In the genomic region with DNA sequence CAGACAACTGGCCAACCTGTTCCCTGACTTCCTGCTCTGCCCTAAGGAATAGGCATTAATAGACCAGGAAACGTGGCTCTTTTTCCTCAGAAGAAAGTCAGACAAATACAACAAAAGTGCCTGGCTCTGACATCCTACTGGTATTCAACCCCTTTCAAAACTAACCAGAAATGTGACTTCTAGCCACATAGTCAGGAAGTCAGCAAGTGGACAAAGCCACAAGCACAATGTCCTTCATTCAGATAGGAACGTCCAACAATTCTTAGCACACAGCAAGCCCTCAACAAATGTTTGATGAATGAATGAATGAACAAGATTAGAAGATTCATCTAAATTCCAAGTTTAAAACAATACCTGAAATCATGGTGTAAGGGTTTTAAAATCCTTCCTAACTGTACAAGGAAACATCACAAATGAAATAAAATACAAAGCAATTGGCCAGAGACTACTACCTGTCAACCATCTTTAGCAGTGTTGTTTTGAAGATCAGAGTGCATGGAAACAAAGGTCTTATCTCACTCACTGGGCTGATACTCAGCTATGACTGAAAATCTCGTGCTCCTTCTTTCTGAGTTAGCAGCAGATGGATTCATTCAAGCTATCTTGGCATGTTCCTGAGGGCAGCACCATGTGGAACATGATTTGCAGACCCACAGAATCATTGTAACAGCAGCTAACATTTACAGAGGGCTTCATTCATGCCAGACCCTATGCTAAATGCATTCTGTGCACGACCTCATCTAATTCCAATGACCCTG, we compare ENCODE assay signal across 23 cellular contexts. TPM values are rescaled to one million over a fixed set of nuclear protein-coding genes. Genes with fewer than 3 reads are reported as not detected.
A peak's percentile ranks its signal among the peaks of the same experiment; 100 is the strongest.
DNase-seq lines count a peak whose midpoint lies in the region; ATAC-seq and TF ChIP-seq lines count a peak whose summit lies in the region.
"Had no signal": no experiment of that assay in that cellular context is flagged by ENCODE, and none has a peak within 500 bp of the region (broad histone marks: within the 10 kb centered on the region; RNA-seq: fewer than 3 reads in every experiment).

No MANE protein-coding gene starts in this region.

- H3K9me3 ChIP-seq in GM23248 (ENCODE audit: low read depth) (no peaks in the 10 kb centered on the region), heart left ventricle (no peaks in the 10 kb centered on the region), skeletal muscle tissue (ENCODE audit: control insufficient read depth in 3 of 3, low read length in 3 of 3) (no peaks in the 10 kb centered on the region), testis (no peaks in the 10 kb centered on the region), tibial nerve (no peaks in the 10 kb centered on the region)
- H3K9me3 ChIP-seq: colonic mucosa, MG63, SK-N-SH had no signal

- no peak for TF ChIP-seq POLR2A in heart left ventricle (IDR thresholded peaks at IDR 0.05)
- no peak for TF ChIP-seq POLR2A in testis (IDR thresholded peaks at IDR 0.05)
- no peak for TF ChIP-seq POLR2A in tibial nerve (IDR thresholded peaks at IDR 0.05)

- 0 out of 2 replicates have a peak, but pooled peaks cover 4% of the 10 kb centered on the region for H4K20me1 ChIP-seq in GM23248 (ENCODE audit: insufficient read depth)

- ATAC-seq in heart left ventricle, result peak; percentile 12 to 41 (median 30)
- ATAC-seq: K562; stimulated activated naive CD8-positive, alpha-beta T cell treated with anti-CD3 and anti-CD28 coated beads, Interleukin-15, amount 100 ng/mL, for 72 hours had no signal

- H2AFZ ChIP-seq in GM23248, result no peak overlapping the region

- no peak for TF ChIP-seq EP300 in tibial nerve (IDR thresholded peaks at IDR 0.05)

- DNase-seq in GM23248, result no peak
- peak; percentile 45 for DNase-seq in amniotic epithelial cell (ENCODE audit: low read depth)
- DNase-seq in heart left ventricle, result no peak
- no peak for DNase-seq in osteocyte (ENCODE audit: extremely low spot score, unreplicated experiment)
- DNase-seq in AG20443 (ENCODE audit: low spot score), result no peak
- no peak for DNase-seq in testis
- DNase-seq in tibial nerve (ENCODE audit: low spot score in 2 of 2), result no peak
- DNase-seq: activated CD4-positive, alpha-beta T cell treated with anti-CD3 and anti-CD28 coated beads, Interleukin-2, amount 10 ng/mL, durations not matched to agents 7 days and 5 days; activated naive CD8-positive, alpha-beta T cell treated with anti-CD3 and anti-CD28 coated beads for 36 hours; colonic mucosa; head of caudate nucleus; MG63; NCI-H1436; NCI-H524; NK-92 treated with Interleukin-12 subunit alpha and Interleukin-12 subunit beta, amount 100 ng/mL, for 24 hours; SK-N-SH; stimulated activated naive CD8-positive, alpha-beta T cell treated with anti-CD3 and anti-CD28 coated beads, Interleukin-15, amount 100 ng/mL, for 72 hours had no signal

- H3K9ac ChIP-seq in GM23248 (0 out of 2 replicates have a peak overlapping the region, but pooled peaks have one; percentile 9), skeletal muscle tissue (ENCODE audit: low read depth in 1 of 3, low read length in 3 of 3) (peak overlapping the region in 1 of 3 donors; percentile 15)
- H3K9ac ChIP-seq: SK-N-SH had no signal

- H3K27ac Mint-ChIP-seq in osteocyte (ENCODE audit: unreplicated experiment), result no peak overlapping the region
- H3K27ac Mint-ChIP-seq: activated CD4-positive, alpha-beta T cell treated with anti-CD3 and anti-CD28 coated beads, Interleukin-2, amount 10 ng/mL, durations not matched to agents 7 days and 5 days; activated naive CD8-positive, alpha-beta T cell treated with anti-CD3 and anti-CD28 coated beads for 36 hours; activated T-helper 2 cell treated with anti-CD3 and anti-CD28 coated beads, Interferon-gamma antibody, Interleukin-2, Interleukin-4, amounts not matched to agents 10 μg/mL and 5 μg/mL and 100 μg/mL, durations not matched to agents 14 hours and 24 hours and 36 hours; CD14-positive monocyte; mesothelial cell of epicardium; stimulated activated naive CD8-positive, alpha-beta T cell treated with anti-CD3 and anti-CD28 coated beads, Interleukin-15, amount 100 ng/mL, for 72 hours had no signal

- peaks cover 74% of the 10 kb centered on the region for H3K4me1 ChIP-seq in GM23248 (ENCODE audit: insufficient read depth)
- peaks cover 0 to 71% (median 57%) of the 10 kb centered on the region in 12 donors for H3K4me1 ChIP-seq in heart left ventricle
- peaks cover 17 to 34% (median 26%) of the 10 kb centered on the region in 3 donors for H3K4me1 ChIP-seq in skeletal muscle tissue (ENCODE audit: control insufficient read depth in 3 of 3, insufficient read depth in 3 of 3, low read length in 3 of 3)
- peaks cover 47% of the 10 kb centered on the region for H3K4me1 ChIP-seq in testis
- peaks cover 0 to 48% (median 14%) of the 10 kb centered on the region in 4 donors for H3K4me1 ChIP-seq in tibial nerve

- H3K79me2 ChIP-seq in GM23248 (ENCODE audit: insufficient read depth), result peaks cover 100% of the 10 kb centered on the region

- H3K36me3 Mint-ChIP-seq in osteocyte (ENCODE audit: unreplicated experiment), result peaks cover 55% of the 10 kb centered on the region

- no peaks in the 10 kb centered on the region for H3K9me2 ChIP-seq in GM23248 (ENCODE audit: insufficient read depth)
- H3K9me2 ChIP-seq: SK-N-SH had no signal

- H3K36me3 ChIP-seq in GM23248 (ENCODE audit: low read depth) (peaks cover 55% of the 10 kb centered on the region), heart left ventricle (peaks cover 0 to 76% (median 49%) of the 10 kb centered on the region in 9 donors), skeletal muscle tissue (ENCODE audit: control insufficient read depth in 3 of 3, insufficient read depth in 3 of 3, low read length in 3 of 3) (peaks cover 20 to 40% (median 20%) of the 10 kb centered on the region in 3 donors), testis (ENCODE audit: low read depth, missing control alignments) (no peaks in the 10 kb centered on the region), tibial nerve (peaks cover 0 to 59% (median 5%) of the 10 kb centered on the region in 3 donors)
- H3K36me3 ChIP-seq: colonic mucosa had no signal

- H3K4me2 ChIP-seq in GM23248 (ENCODE audit: unreplicated experiment), result no peak overlapping the region
- H3K4me2 ChIP-seq: SK-N-SH had no signal

- H3K27me3 ChIP-seq in GM23248 (replicated peaks; ENCODE audit: insufficient read depth), result no peaks in the 10 kb centered on the region
- no peaks in the 10 kb centered on the region for H3K27me3 ChIP-seq in heart left ventricle
- no peaks in the 10 kb centered on the region for H3K27me3 ChIP-seq in skeletal muscle tissue (ENCODE audit: control insufficient read depth in 3 of 3, insufficient read depth in 3 of 3, low read length in 3 of 3)
- H3K27me3 ChIP-seq in testis, result no peaks in the 10 kb centered on the region
- no peaks in the 10 kb centered on the region for H3K27me3 ChIP-seq in tibial nerve
- H3K27me3 ChIP-seq: colonic mucosa, MG63 had no signal

- in situ Hi-C loops in GM23248 (cut with MboI), result no loop called here

- TF ChIP-seq CTCF in heart left ventricle (IDR thresholded peaks at IDR 0.05) (no peak), osteocyte (IDR thresholded peaks at IDR 0.05) (no peak), testis (IDR thresholded peaks at IDR 0.05) (no peak), tibial nerve (IDR thresholded peaks at IDR 0.05) (no peak)

- intact Hi-C loops in heart left ventricle (cut with DNase I) (loop anchor here in 1 of 10 donors (2.0 kb wide), 1 partner anchor 13 kb away; no protein-coding TSS in a partner anchor), testis (cut with DNase I; ENCODE audit: low total_unique reads) (no loop called here)

- peaks cover 46% of the 10 kb centered on the region for H3K4me1 Mint-ChIP-seq in osteocyte (ENCODE audit: unreplicated experiment)
- H3K4me1 Mint-ChIP-seq: activated CD4-positive, alpha-beta T cell treated with anti-CD3 and anti-CD28 coated beads, Interleukin-2, amount 10 ng/mL, durations not matched to agents 7 days and 5 days; activated naive CD8-positive, alpha-beta T cell treated with anti-CD3 and anti-CD28 coated beads for 36 hours; mesothelial cell of epicardium had no signal

- 32 to 42% methylated on average over 4 of the region's 4 CpGs for WGBS in GM23248 (ENCODE audit: low coverage in 1 of 2, low lambda C conversion rate in 2 of 2, missing lambda C conversion rate in 2 of 2), 2 experiments
- 34 to 53% (median 51%) methylated on average over 4 of the region's 4 CpGs for WGBS in heart left ventricle, 4 donors
- 55 to 58% methylated on average over 4 of the region's 4 CpGs for WGBS in testis, 2 donors
- 41 to 48% methylated on average over 4 of the region's 4 CpGs for WGBS in tibial nerve, 2 donors

- H3K9me3 Mint-ChIP-seq in osteocyte (ENCODE audit: unreplicated experiment), result no peaks in the 10 kb centered on the region
- H3K9me3 Mint-ChIP-seq: activated CD4-positive, alpha-beta T cell treated with anti-CD3 and anti-CD28 coated beads, Interleukin-2, amount 10 ng/mL, durations not matched to agents 7 days and 5 days; activated naive CD8-positive, alpha-beta T cell treated with anti-CD3 and anti-CD28 coated beads for 36 hours; activated T-helper 2 cell treated with anti-CD3 and anti-CD28 coated beads, Interferon-gamma antibody, Interleukin-2, Interleukin-4, amounts not matched to agents 10 μg/mL and 5 μg/mL and 100 μg/mL, durations not matched to agents 14 hours and 24 hours and 36 hours; CD14-positive monocyte; mesothelial cell of epicardium; neural crest cell; stimulated activated naive CD8-positive, alpha-beta T cell treated with anti-CD3 and anti-CD28 coated beads, Interleukin-15, amount 100 ng/mL, for 72 hours had no signal

- H3K27me3 Mint-ChIP-seq in osteocyte (ENCODE audit: unreplicated experiment), result no peaks in the 10 kb centered on the region
- H3K27me3 Mint-ChIP-seq: activated CD4-positive, alpha-beta T cell treated with anti-CD3 and anti-CD28 coated beads, Interleukin-2, amount 10 ng/mL, durations not matched to agents 7 days and 5 days; activated naive CD8-positive, alpha-beta T cell treated with anti-CD3 and anti-CD28 coated beads for 36 hours; stimulated activated naive CD8-positive, alpha-beta T cell treated with anti-CD3 and anti-CD28 coated beads, Interleukin-15, amount 100 ng/mL, for 72 hours had no signal

- peaks cover 38% of the 10 kb centered on the region for H3F3A ChIP-seq in GM23248 (ENCODE audit: insufficient read depth)

- H3K4me3 ChIP-seq in GM23248, result no peak overlapping the region
- no peak overlapping the region for H3K4me3 ChIP-seq in heart left ventricle
- no peak overlapping the region for H3K4me3 ChIP-seq in skeletal muscle tissue (ENCODE audit: low read length in 3 of 3)
- H3K4me3 ChIP-seq in testis, result no peak overlapping the region
- H3K4me3 ChIP-seq in tibial nerve, result no peak overlapping the region
- H3K4me3 ChIP-seq: colonic mucosa, K562, MG63 had no signal

- no peak overlapping the region for H3K4me3 Mint-ChIP-seq in osteocyte (ENCODE audit: unreplicated experiment)
- H3K4me3 Mint-ChIP-seq: activated CD4-positive, alpha-beta T cell treated with anti-CD3 and anti-CD28 coated beads, Interleukin-2, amount 10 ng/mL, durations not matched to agents 7 days and 5 days; activated naive CD8-positive, alpha-beta T cell treated with anti-CD3 and anti-CD28 coated beads for 36 hours; CD14-positive monocyte; mesothelial cell of epicardium; neural crest cell; stimulated activated naive CD8-positive, alpha-beta T cell treated with anti-CD3 and anti-CD28 coated beads, Interleukin-15, amount 100 ng/mL, for 72 hours had no signal

- H3K27ac ChIP-seq in GM23248 (peak overlapping the region; percentile 51), heart left ventricle (peak overlapping the region; percentile 23 to 68 (median 50)), skeletal muscle tissue (ENCODE audit: low read depth, low read length) (peak overlapping the region; percentile 31), testis (peak overlapping the region in 1 of 2 donors; percentile 28), tibial nerve (no peak overlapping the region)
- H3K27ac ChIP-seq: colonic mucosa had no signal

RNA-seq across cellular contexts. Expression of gene APPL2, which starts 16.5 kb away (rescaled TPM):
- total RNA-seq in GM23248 (2014; rRNA removed; shearing (Covaris generic)), result 76.8 and 83.0 TPM in 2 replicates
- 119 and 122 TPM in 2 replicates for polyA plus RNA-seq in GM23248 (2016; fragmentation: Nextera tagmentation; extraction: Ambion mirVana)
- total RNA-seq in heart left ventricle, result 10 to 100 TPM; 14.1 to 36.7 (median 17.1) TPM
- 10 to 100 TPM in 1 of 2 donors, 1 to 10 TPM in 1; 7.7 to 12.5 TPM for polyA plus RNA-seq in heart left ventricle
- 27.1 TPM for total RNA-seq in skeletal muscle tissue
- 69.2 and 69.8 TPM in 2 replicates for total RNA-seq in osteocyte
- total RNA-seq in testis, result 100 to 1,000 TPM; 129 to 140 TPM
- 70.9 TPM for polyA plus RNA-seq in testis (ENCODE audit: insufficient read depth, low read depth, low replicate concordance)
- total RNA-seq in tibial nerve, result 10 to 100 TPM; 48.6 to 97.9 (median 79.5) TPM

Comparison
In these comparisons a context has a peak if more than half of its experiments do, and no peak if none do; other contexts are left out.
1. H3K27ac ChIP-seq: peak in GM23248 (single experiment), heart left ventricle (12 of 12) and skeletal muscle tissue (single experiment); none in tibial nerve (0 of 4).